ENCODE assay signal across 8 cellular contexts in genomic region chr15:84911879-84912660, GRCh38. TPM values are rescaled to one million over a fixed set of nuclear protein-coding genes. Genes with fewer than 3 reads are reported as not detected.
DNase-seq lines count a peak whose midpoint lies in the region; ATAC-seq lines count a peak whose summit lies in the region.

No MANE protein-coding gene starts in this region.

- no peaks in the 10 kb centered on the region for H3K9me3 Mint-ChIP-seq in activated CD8-positive, alpha-beta T cell treated with anti-CD3 and anti-CD28 coated beads, Interleukin-2, amount 10 ng/mL, durations not matched to agents 7 days and 5 days (ENCODE audit: insufficient read depth)
- H3K9me3 Mint-ChIP-seq in activated T-cell treated with anti-CD3 and anti-CD28 coated beads, Interleukin-2, amount 50 U/mL, for 24 hours = no peaks in the 10 kb centered on the region

- peaks cover 27% of the 10 kb centered on the region for H3K4me1 Mint-ChIP-seq in activated CD8-positive, alpha-beta T cell treated with anti-CD3 and anti-CD28 coated beads, Interleukin-2, amount 10 ng/mL, durations not matched to agents 7 days and 5 days (ENCODE audit: low read depth)
- H3K4me1 Mint-ChIP-seq in activated T-cell treated with anti-CD3 and anti-CD28 coated beads, Interleukin-2, amount 50 U/mL, for 24 hours (ENCODE audit: low read depth) = peaks cover 10% of the 10 kb centered on the region

- no peaks in the 10 kb centered on the region for H3K27me3 Mint-ChIP-seq in activated CD8-positive, alpha-beta T cell treated with anti-CD3 and anti-CD28 coated beads, Interleukin-2, amount 10 ng/mL, durations not matched to agents 7 days and 5 days (ENCODE audit: low read depth)
- peaks cover 5% of the 10 kb centered on the region for H3K27me3 Mint-ChIP-seq in activated T-cell treated with anti-CD3 and anti-CD28 coated beads, Interleukin-2, amount 50 U/mL, for 24 hours

- ATAC-seq in activated CD8-positive, alpha-beta T cell treated with anti-CD3 and anti-CD28 coated beads, Interleukin-2, amount 10 ng/mL, durations not matched to agents 7 days and 5 days = no peak
- ATAC-seq in Right ventricle myocardium superior (ENCODE audit: poor library complexity) (peak; percentile 81), GM19397 (IDR thresholded peaks at IDR 0.05; ENCODE audit: unreplicated experiment) (no peak)

- intact Hi-C loops in Right ventricle myocardium superior (cut with DNase I) = no loop called here

- H3K27ac Mint-ChIP-seq in activated CD8-positive, alpha-beta T cell treated with anti-CD3 and anti-CD28 coated beads, Interleukin-2, amount 10 ng/mL, durations not matched to agents 7 days and 5 days = peak overlapping the region; percentile 6
- H3K27ac Mint-ChIP-seq in activated T-cell treated with anti-CD3 and anti-CD28 coated beads, Interleukin-2, amount 50 U/mL, for 24 hours = no peak overlapping the region

- H3K4me1 ChIP-seq in rectal smooth muscle tissue (ENCODE audit: control insufficient read depth, insufficient read depth, low read length) = peaks cover 28% of the 10 kb centered on the region

- no peak overlapping the region for H3K4me3 ChIP-seq in rectal smooth muscle tissue (ENCODE audit: low read length)

- H3K9ac ChIP-seq in rectal smooth muscle tissue (ENCODE audit: low read length) = no peak overlapping the region

- POLR2A ChIA-PET in activated CD8-positive, alpha-beta T cell treated with anti-CD3 and anti-CD28 coated beads, Interleukin-2, amount 10 ng/mL, durations not matched to agents 7 days and 5 days (lab: Charles Lee) = no interaction called here

- DNase-seq in DMS53 treated with DMSO at 0.1 percent for 48 hours (lab: John Stamatoyannopoulos, UW; ENCODE audit: unreplicated experiment) (peak; percentile 20), Right ventricle myocardium superior (peak; percentile 93), OCI-M1 (lab: John Stamatoyannopoulos, UW) (no peak), NCI-H526 treated with DMSO at 0.1 percent for 48 hours (lab: John Stamatoyannopoulos, UW) (no peak)
- DNase-seq in activated CD8-positive, alpha-beta T cell treated with anti-CD3 and anti-CD28 coated beads, Interleukin-2, amount 10 ng/mL, durations not matched to agents 7 days and 5 days = no peak
- DNase-seq in activated T-cell treated with anti-CD3 and anti-CD28 coated beads, Interleukin-2, amount 50 U/mL, for 24 hours = no peak

- H3K4me3 Mint-ChIP-seq in activated CD8-positive, alpha-beta T cell treated with anti-CD3 and anti-CD28 coated beads, Interleukin-2, amount 10 ng/mL, durations not matched to agents 7 days and 5 days = no peak overlapping the region
- no peak overlapping the region for H3K4me3 Mint-ChIP-seq in activated T-cell treated with anti-CD3 and anti-CD28 coated beads, Interleukin-2, amount 50 U/mL, for 24 hours

- H3K36me3 ChIP-seq in rectal smooth muscle tissue (ENCODE audit: control insufficient read depth, insufficient read depth, low read length) = no peaks in the 10 kb centered on the region

- CTCF ChIA-PET in activated CD8-positive, alpha-beta T cell treated with anti-CD3 and anti-CD28 coated beads, Interleukin-2, amount 10 ng/mL, durations not matched to agents 7 days and 5 days (lab: Charles Lee) = interaction anchor here (1.6 kb wide), 1 partner anchor 313 kb away, joined by 4 read pairs; no protein-coding TSS in a partner anchor

- H3K27me3 ChIP-seq in rectal smooth muscle tissue (ENCODE audit: control insufficient read depth, insufficient read depth, low read length) = no peaks in the 10 kb centered on the region

- peak overlapping the region; percentile 79 for H3K27ac ChIP-seq in rectal smooth muscle tissue (ENCODE audit: low read depth, low read length)

- peaks cover 2% of the 10 kb centered on the region for H3K36me3 Mint-ChIP-seq in activated CD8-positive, alpha-beta T cell treated with anti-CD3 and anti-CD28 coated beads, Interleukin-2, amount 10 ng/mL, durations not matched to agents 7 days and 5 days (ENCODE audit: low read depth)
- H3K36me3 Mint-ChIP-seq in activated T-cell treated with anti-CD3 and anti-CD28 coated beads, Interleukin-2, amount 50 U/mL, for 24 hours (ENCODE audit: low read depth) = no peaks in the 10 kb centered on the region

RNA-seq across cellular contexts. Expression of gene SLC28A1, which starts 27.6 kb away (rescaled TPM):
- not detected for total RNA-seq in activated CD8-positive, alpha-beta T cell treated with anti-CD3 and anti-CD28 coated beads, Interleukin-2, amount 10 ng/mL, durations not matched to agents 7 days and 5 days
- total RNA-seq in Right ventricle myocardium superior = 0.46 TPM

Comparison
In these comparisons a context has a peak if more than half of its experiments do, and no peak if none do; other contexts are left out.
1. DNase-seq: peak in DMS53 treated with DMSO at 0.1 percent for 48 hours (single experiment) and Right ventricle myocardium superior (single experiment); none in activated CD8-positive, alpha-beta T cell treated with anti-CD3 and anti-CD28 coated beads, Interleukin-2, amount 10 ng/mL, durations not matched to agents 7 days and 5 days (single experiment), OCI-M1 (single experiment), activated T-cell treated with anti-CD3 and anti-CD28 coated beads, Interleukin-2, amount 50 U/mL, for 24 hours (single experiment) and NCI-H526 treated with DMSO at 0.1 percent for 48 hours (single experiment).